In the genomic region with DNA sequence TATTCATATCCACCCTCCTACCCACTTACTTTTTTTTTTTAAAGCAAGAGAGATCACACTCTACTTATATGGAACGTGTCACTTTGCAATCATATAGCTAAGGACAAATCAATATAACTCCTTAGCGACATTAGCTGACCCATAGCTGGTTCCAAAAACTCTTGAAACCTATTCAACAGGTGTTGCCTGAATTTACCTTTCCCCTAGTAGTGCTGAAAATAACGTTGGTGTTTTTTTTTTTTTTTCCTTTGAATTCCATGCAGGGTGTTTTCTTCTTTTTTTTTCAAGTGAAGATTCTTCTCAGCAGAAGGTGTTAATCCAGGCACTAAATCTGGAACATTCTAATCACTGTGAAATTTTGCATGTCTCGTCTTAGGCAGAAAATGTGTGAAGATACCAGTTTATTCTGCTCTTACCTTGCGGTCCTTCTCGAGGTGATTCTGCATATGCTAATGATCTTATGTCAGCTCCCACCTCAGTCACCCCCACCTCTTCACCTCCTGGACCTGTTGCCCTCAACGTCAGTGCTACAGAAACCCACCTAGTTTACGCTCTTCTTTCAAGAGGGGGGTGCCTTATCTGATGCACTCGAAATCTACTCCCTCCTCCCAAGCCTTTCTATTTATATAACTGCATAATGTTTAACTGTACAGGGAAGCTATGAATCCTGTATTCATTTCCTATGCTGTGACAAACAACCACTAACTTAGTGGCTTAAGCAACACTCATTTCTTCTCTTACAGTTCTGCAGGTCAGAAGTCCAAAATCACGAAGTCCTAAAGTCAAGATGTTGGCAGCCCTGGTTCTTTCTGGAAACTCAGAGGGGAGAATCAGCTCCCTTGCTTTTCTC, we compare ENCODE assay signal across 25 cellular contexts. TPM values are rescaled to one million over a fixed set of nuclear protein-coding genes. Genes with fewer than 3 reads are reported as not detected.
A peak's percentile ranks its signal among the peaks of the same experiment; 100 is the strongest.
DNase-seq lines count a peak whose midpoint lies in the region; ATAC-seq, FAIRE-seq and TF ChIP-seq lines count a peak whose summit lies in the region.
"Had no signal": no experiment of that assay in that cellular context is flagged by ENCODE, and none has a peak within 500 bp of the region (broad histone marks: within the 10 kb centered on the region; RNA-seq: fewer than 3 reads in every experiment).

No MANE protein-coding gene starts in this region.

- 45% methylated on average over 10 of the region's 10 CpGs for WGBS in A549 (ENCODE audit: missing lambda C conversion rate)

- CTCF ChIA-PET in A549 (lab: Yijun Ruan, JAX) (interaction anchor here (0.6 to 1.1 kb wide), 5 partner anchors 35 to 49 kb away, joined by 3 to 5 read pairs (median 3); no protein-coding TSS in a partner anchor), Calu3 (lab: Charles Lee) (interaction anchor here (0.6 to 1.3 kb wide), 5 partner anchors 10 to 48 kb away, joined by 3 to 7 read pairs (median 3); no protein-coding TSS in a partner anchor)
- CTCF ChIA-PET in activated naive CD4-positive, alpha-beta T cell treated with anti-CD3 and anti-CD28 coated beads for 36 hours (lab: Charles Lee) = interaction anchor here (0.6 to 1.3 kb wide), 3 partner anchors 37 to 659 kb away, joined by 3 to 4 read pairs (median 4); no protein-coding TSS in a partner anchor

- H3K4me3 ChIP-seq in A549 = no peak overlapping the region
- H3K4me3 ChIP-seq: left ventricle myocardium inferior, uterus had no signal

- TF ChIP-seq POLR2A in A549 (IDR thresholded peaks at IDR 0.05; ENCODE audit: low read length) = no peak

- H3K4me3 Mint-ChIP-seq in Calu3 (ENCODE audit: low read depth, unreplicated experiment) = peak overlapping the region; percentile 9
- no peak overlapping the region for H3K4me3 Mint-ChIP-seq in activated T-helper 2 cell treated with anti-CD3 and anti-CD28 coated beads, Interferon-gamma antibody, Interleukin-2, Interleukin-4, amounts not matched to agents 10 μg/mL and 5 μg/mL and 100 μg/mL, durations not matched to agents 14 hours and 24 hours and 36 hours (ENCODE audit: low read depth)
- peak overlapping the region in 6 of 8 donors; percentile 5 to 79 (median 32) for H3K4me3 Mint-ChIP-seq in naive B cell
- H3K4me3 Mint-ChIP-seq in activated naive CD4-positive, alpha-beta T cell treated with anti-CD3 and anti-CD28 coated beads for 36 hours = no peak overlapping the region
- H3K4me3 Mint-ChIP-seq: activated CD8-positive, alpha-beta memory T cell treated with anti-CD3 and anti-CD28 coated beads, Interleukin-2, amount 10 ng/mL, durations not matched to agents 7 days and 5 days; activated T-helper 1 cell treated with anti-CD3 and anti-CD28 coated beads, Interleukin-12 subunit alpha, Interleukin-12 subunit beta, Interleukin-2, Interleukin-4 antibody, amounts not matched to agents 30 ng/mL and 10 ng/mL and 1 ng/mL, durations not matched to agents 14 hours and 24 hours and 36 hours had no signal

- 0 out of 3 replicates have a peak overlapping the region, but pooled peaks have one; percentile 10 for H3K4me2 ChIP-seq in A549

- no peaks in the 10 kb centered on the region for H3K9me3 ChIP-seq in A549
- H3K9me3 ChIP-seq: left ventricle myocardium inferior, uterus had no signal

- no peak for TF ChIP-seq CTCF in A549 (IDR thresholded peaks at IDR 0.05)
- no peak for TF ChIP-seq CTCF in Calu3 (IDR thresholded peaks at IDR 0.05; ENCODE audit: unreplicated experiment)

- peak overlapping the region in 1 of 2 experiments; percentile 36; a peak in 1 of 6 replicates for H3K27ac ChIP-seq in A549
- H3K27ac ChIP-seq: brain microvascular endothelial cell, left ventricle myocardium inferior, RWPE1, uterus had no signal

- H3K27me3 Mint-ChIP-seq in Calu3 (ENCODE audit: unreplicated experiment) (no peaks in the 10 kb centered on the region), naive B cell (no peaks in the 10 kb centered on the region)
- H3K27me3 Mint-ChIP-seq in activated T-helper 2 cell treated with anti-CD3 and anti-CD28 coated beads, Interferon-gamma antibody, Interleukin-2, Interleukin-4, amounts not matched to agents 10 μg/mL and 5 μg/mL and 100 μg/mL, durations not matched to agents 14 hours and 24 hours and 36 hours (ENCODE audit: low read depth) = peaks cover 13% of the 10 kb centered on the region
- H3K27me3 Mint-ChIP-seq in activated naive CD4-positive, alpha-beta T cell treated with anti-CD3 and anti-CD28 coated beads for 36 hours (ENCODE audit: low read depth) = no peaks in the 10 kb centered on the region

- intact Hi-C loops in Calu3 (cut with micrococcal nuclease; ENCODE audit: unreplicated experiment) = no loop called here
- intact Hi-C loops in activated T-helper 2 cell treated with anti-CD3 and anti-CD28 coated beads, Interferon-gamma antibody, Interleukin-2, Interleukin-4, amounts not matched to agents 10 μg/mL and 5 μg/mL and 100 μg/mL, durations not matched to agents 14 hours and 24 hours and 36 hours (cut with micrococcal nuclease) = no loop called here
- intact Hi-C loops in activated naive CD4-positive, alpha-beta T cell treated with anti-CD3 and anti-CD28 coated beads for 36 hours (cut with micrococcal nuclease) = no loop called here

- H3K4me1 Mint-ChIP-seq in Calu3 (ENCODE audit: low read depth, unreplicated experiment) = peaks cover 37% of the 10 kb centered on the region
- peaks cover 30% of the 10 kb centered on the region for H3K4me1 Mint-ChIP-seq in activated T-helper 2 cell treated with anti-CD3 and anti-CD28 coated beads, Interferon-gamma antibody, Interleukin-2, Interleukin-4, amounts not matched to agents 10 μg/mL and 5 μg/mL and 100 μg/mL, durations not matched to agents 14 hours and 24 hours and 36 hours (ENCODE audit: low read depth)
- H3K4me1 Mint-ChIP-seq in naive B cell = peaks cover 42 to 53% (median 47%) of the 10 kb centered on the region in 3 donors
- peaks cover 34% of the 10 kb centered on the region for H3K4me1 Mint-ChIP-seq in activated naive CD4-positive, alpha-beta T cell treated with anti-CD3 and anti-CD28 coated beads for 36 hours (ENCODE audit: low read depth)

- peak in 1 of 2 experiments; percentile 14; a peak in 2 of 6 replicates for ATAC-seq in A549
- ATAC-seq in naive B cell (ENCODE audit: low read depth in 2 of 2) = no peak
- ATAC-seq: activated CD8-positive, alpha-beta memory T cell treated with anti-CD3 and anti-CD28 coated beads, Interleukin-2, amount 10 ng/mL, durations not matched to agents 7 days and 5 days; CD8-positive, alpha-beta T cell; right cardiac atrium had no signal

- H3K9me3 Mint-ChIP-seq in Calu3 (ENCODE audit: low read depth, unreplicated experiment) = no peaks in the 10 kb centered on the region
- H3K9me3 Mint-ChIP-seq in activated T-helper 2 cell treated with anti-CD3 and anti-CD28 coated beads, Interferon-gamma antibody, Interleukin-2, Interleukin-4, amounts not matched to agents 10 μg/mL and 5 μg/mL and 100 μg/mL, durations not matched to agents 14 hours and 24 hours and 36 hours = no peaks in the 10 kb centered on the region
- H3K9me3 Mint-ChIP-seq in naive B cell = no peaks in the 10 kb centered on the region
- no peaks in the 10 kb centered on the region for H3K9me3 Mint-ChIP-seq in activated naive CD4-positive, alpha-beta T cell treated with anti-CD3 and anti-CD28 coated beads for 36 hours
- H3K9me3 Mint-ChIP-seq: activated T-helper 1 cell treated with anti-CD3 and anti-CD28 coated beads, Interleukin-12 subunit alpha, Interleukin-12 subunit beta, Interleukin-2, Interleukin-4 antibody, amounts not matched to agents 30 ng/mL and 10 ng/mL and 1 ng/mL, durations not matched to agents 14 hours and 24 hours and 36 hours; CD8-positive, alpha-beta T cell had no signal

- no TSS peak for BruUV-seq in Calu3 (replicated peaks; lab: Mats Ljungman, UMichigan)

- DNase-seq in A549 (ENCODE audit: low read depth in 1 of 2, low spot score in 1 of 2) (no peak), Calu3 (no peak), naive B cell (no peak), midbrain (lab: John Stamatoyannopoulos, UW) (no peak), SIG-M5 treated with dmso at 0.1 percent for 504 hours (lab: John Stamatoyannopoulos, UW; ENCODE audit: unreplicated experiment) (no peak), GOT3 (lab: John Stamatoyannopoulos, UW) (no peak)
- DNase-seq in activated T-helper 2 cell treated with anti-CD3 and anti-CD28 coated beads, Interferon-gamma antibody, Interleukin-2, Interleukin-4, amounts not matched to agents 10 μg/mL and 5 μg/mL and 100 μg/mL, durations not matched to agents 14 hours and 24 hours and 36 hours (ENCODE audit: low spot score) = no peak
- DNase-seq in activated naive CD4-positive, alpha-beta T cell treated with anti-CD3 and anti-CD28 coated beads for 36 hours = no peak
- DNase-seq: ACHN; activated CD4-positive, alpha-beta T cell treated with anti-CD3 and anti-CD28 coated beads for 1 hour; activated CD8-positive, alpha-beta memory T cell treated with anti-CD3 and anti-CD28 coated beads, Interleukin-2, amount 10 ng/mL, durations not matched to agents 7 days and 5 days; brain microvascular endothelial cell; CD8-positive, alpha-beta T cell; cortex of kidney; DMS79; HCEC 1CT; left ventricle myocardium inferior; NCI-H1436; NCI-H524; right cardiac atrium; substantia nigra; uterus had no signal

- no peak for TF ChIP-seq EP300 in A549 (IDR thresholded peaks at IDR 0.05)

- POLR2A ChIA-PET in A549 (lab: Yijun Ruan, JAX) = no interaction called here

- H3K36me3 Mint-ChIP-seq in Calu3 (ENCODE audit: insufficient read depth, unreplicated experiment) = peaks cover 13% of the 10 kb centered on the region
- no peaks in the 10 kb centered on the region for H3K36me3 Mint-ChIP-seq in activated T-helper 2 cell treated with anti-CD3 and anti-CD28 coated beads, Interferon-gamma antibody, Interleukin-2, Interleukin-4, amounts not matched to agents 10 μg/mL and 5 μg/mL and 100 μg/mL, durations not matched to agents 14 hours and 24 hours and 36 hours (ENCODE audit: low read depth)
- no peaks in the 10 kb centered on the region for H3K36me3 Mint-ChIP-seq in naive B cell
- H3K36me3 Mint-ChIP-seq in activated naive CD4-positive, alpha-beta T cell treated with anti-CD3 and anti-CD28 coated beads for 36 hours (ENCODE audit: low read depth) = no peaks in the 10 kb centered on the region
- H3K36me3 Mint-ChIP-seq: CD8-positive, alpha-beta T cell had no signal

- H3K27ac Mint-ChIP-seq in Calu3 (ENCODE audit: unreplicated experiment) = peak overlapping the region; percentile 30
- peak overlapping the region; percentile 26 for H3K27ac Mint-ChIP-seq in activated T-helper 2 cell treated with anti-CD3 and anti-CD28 coated beads, Interferon-gamma antibody, Interleukin-2, Interleukin-4, amounts not matched to agents 10 μg/mL and 5 μg/mL and 100 μg/mL, durations not matched to agents 14 hours and 24 hours and 36 hours
- H3K27ac Mint-ChIP-seq in naive B cell = peak overlapping the region in 3 of 6 donors; percentile 8 to 100 (median 92)
- no peak overlapping the region for H3K27ac Mint-ChIP-seq in activated naive CD4-positive, alpha-beta T cell treated with anti-CD3 and anti-CD28 coated beads for 36 hours
- H3K27ac Mint-ChIP-seq: activated T-helper 1 cell treated with anti-CD3 and anti-CD28 coated beads, Interleukin-12 subunit alpha, Interleukin-12 subunit beta, Interleukin-2, Interleukin-4 antibody, amounts not matched to agents 30 ng/mL and 10 ng/mL and 1 ng/mL, durations not matched to agents 14 hours and 24 hours and 36 hours; CD8-positive, alpha-beta T cell had no signal

- H3K4me1 ChIP-seq in A549 = peaks cover 21% of the 10 kb centered on the region
- H3K4me1 ChIP-seq: uterus had no signal

- no peak for TF ChIP-seq RAD21 in A549 (conservative IDR thresholded peaks at IDR 0.05 in 1 of 2, IDR thresholded peaks at IDR 0.05 in 1 of 2)

- FAIRE-seq in A549 (lab: Jason Lieb, UNC) = no peak
- FAIRE-seq: GM12892 had no signal

RNA-seq across cellular contexts. Expression of a gene that starts 7.2 kb away (rescaled TPM):
- 14.4 and 18.6 TPM in 2 replicates for polyA plus RNA-seq in A549 (2011; rRNA removed)
- polyA plus RNA-seq in A549 (2012; cell fraction: cytosol; rRNA removed) = 21.2 and 21.5 TPM in 2 replicates
- 27.6 and 29.8 TPM in 2 replicates for polyA plus RNA-seq in A549 (2012; cell fraction: nucleus; rRNA removed)
- 16.0 to 17.0 TPM (median 16.2 TPM) in 3 replicates for polyA plus RNA-seq in A549 (2017; fragmentation: RNase III; extraction: RNeasy Plus Mini Kit Qiagen cat#74134 plus additional on column Dnase treatment)
- polyA minus RNA-seq in A549 (2011; rRNA and poly(A)+ RNA removed) = 12.1 and 14.6 TPM in 2 replicates
- 104 and 118 TPM in 2 replicates for total RNA-seq in Calu3 (2022)
- 11.5 and 11.7 TPM in 2 replicates for total RNA-seq in activated T-helper 2 cell treated with anti-CD3 and anti-CD28 coated beads, Interferon-gamma antibody, Interleukin-2, Interleukin-4, amounts not matched to agents 10 μg/mL and 5 μg/mL and 100 μg/mL, durations not matched to agents 14 hours and 24 hours and 36 hours
- polyA plus RNA-seq in naive B cell (ENCODE audit: low read depth in 6 of 6) = 10 to 100 TPM; 43.4 to 60.9 (median 52.2) TPM
- total RNA-seq in activated naive CD4-positive, alpha-beta T cell treated with anti-CD3 and anti-CD28 coated beads for 36 hours = 10 to 100 TPM; 15.6 TPM

Comparison
In these comparisons a context has a peak if more than half of its experiments do, and no peak if none do; other contexts are left out.
1. H3K4me3 Mint-ChIP-seq: peak in Calu3 (single experiment) and naive B cell (6 of 8); none in activated T-helper 2 cell treated with anti-CD3 and anti-CD28 coated beads, Interferon-gamma antibody, Interleukin-2, Interleukin-4, amounts not matched to agents 10 μg/mL and 5 μg/mL and 100 μg/mL, durations not matched to agents 14 hours and 24 hours and 36 hours (single experiment) and activated naive CD4-positive, alpha-beta T cell treated with anti-CD3 and anti-CD28 coated beads for 36 hours (single experiment).